In genomic region chr17:38733315-38734234, GRCh38 we compare ENCODE assay signal across 9 cellular contexts. TPM values are rescaled to one million over a fixed set of nuclear protein-coding genes. Genes with fewer than 3 reads are reported as not detected.
DNase-seq lines count a peak whose midpoint lies in the region; ATAC-seq and TF ChIP-seq lines count a peak whose summit lies in the region.
"Had no signal": no experiment of that assay in that cellular context is flagged by ENCODE, and none has a peak within 500 bp of the region (broad histone marks: within the 10 kb centered on the region; RNA-seq: fewer than 3 reads in every experiment).

No MANE protein-coding gene starts in this region.

- H3K4me3 ChIP-seq in CD8-positive, alpha-beta memory T cell (ENCODE audit: low read length): no peak overlapping the region
- no peak overlapping the region for H3K4me3 ChIP-seq in HEK293 (ENCODE audit: low read depth, low read length)
- no peak overlapping the region for H3K4me3 ChIP-seq in naive thymus-derived CD4-positive, alpha-beta T cell (ENCODE audit: low read length)
- H3K4me3 ChIP-seq in ovary: no peak overlapping the region

- peaks cover 35% of the 10 kb centered on the region for H3K4me1 ChIP-seq in CD8-positive, alpha-beta memory T cell (ENCODE audit: insufficient read depth, low read length)
- H3K4me1 ChIP-seq in HEK293 (ENCODE audit: control insufficient read depth, insufficient read depth, low read length) (peaks cover 5% of the 10 kb centered on the region), ovary (ENCODE audit: insufficient read depth) (peaks cover 8% of the 10 kb centered on the region)
- peaks cover 27 to 29% of the 10 kb centered on the region in 2 donors for H3K4me1 ChIP-seq in naive thymus-derived CD4-positive, alpha-beta T cell (ENCODE audit: control insufficient read depth in 2 of 2, insufficient read depth in 2 of 2, low read length in 2 of 2)

- no peaks in the 10 kb centered on the region for H3K27me3 ChIP-seq in CD8-positive, alpha-beta memory T cell (ENCODE audit: insufficient read depth, low read length, poor library complexity, severe bottlenecking)
- no peaks in the 10 kb centered on the region for H3K27me3 ChIP-seq in naive thymus-derived CD4-positive, alpha-beta T cell (ENCODE audit: control insufficient read depth in 2 of 2, insufficient read depth in 2 of 2, low read length in 2 of 2)
- no peaks in the 10 kb centered on the region for H3K27me3 ChIP-seq in ovary

- TF ChIP-seq POLR2A in ovary (IDR thresholded peaks at IDR 0.05): no peak

- CTCF ChIA-PET in CD8-positive, alpha-beta memory T cell (lab: Charles Lee): interaction anchor here (0.8 to 5.4 kb wide), 11 partner anchors 12 to 438 kb away, joined by 3 to 140 read pairs (median 11); partner anchors contain the start of genes EPOP and PCGF2
- CTCF ChIA-PET in HEK293 (lab: Yijun Ruan, JAX): interaction anchor here (0.7 to 3.7 kb wide), 12 partner anchors 11 to 1805 kb away, joined by 3 to 60 read pairs (median 8); partner anchors contain the start of gene EPOP
- CTCF ChIA-PET in naive thymus-derived CD4-positive, alpha-beta T cell (lab: Charles Lee): interaction anchor here (1.3 to 5.7 kb wide), 5 partner anchors 17 to 67 kb away, joined by 3 to 78 read pairs (median 6); partner anchors contain the start of gene EPOP

- H3K36me3 Mint-ChIP-seq in CD8-positive, alpha-beta memory T cell: peaks cover 0 to 16% (median 2%) of the 10 kb centered on the region in 3 donors
- H3K36me3 Mint-ChIP-seq in naive thymus-derived CD4-positive, alpha-beta T cell: peaks cover 0 to 8% (median 0%) of the 10 kb centered on the region in 5 donors

- 64 to 73% (median 69%) methylated on average over 14 of the region's 14 CpGs for WGBS in ovary, 3 donors

- peaks cover 48 to 62% (median 52%) of the 10 kb centered on the region in 3 donors for H3K4me1 Mint-ChIP-seq in CD8-positive, alpha-beta memory T cell
- peaks cover 27 to 62% (median 57%) of the 10 kb centered on the region in 7 donors for H3K4me1 Mint-ChIP-seq in naive thymus-derived CD4-positive, alpha-beta T cell

- intact Hi-C loops in naive thymus-derived CD4-positive, alpha-beta T cell (cut with micrococcal nuclease): loop anchor here in 1 of 2 donors (1.0 kb wide), 1 partner anchor 19 kb away; the partner anchor contains the start of gene PSMB3
- intact Hi-C loops in ovary (cut with DNase I): loop anchor here in 1 of 4 donors (5.0 kb wide), 1 partner anchor 41 kb away; no protein-coding TSS in a partner anchor

- no peaks in the 10 kb centered on the region for H3K9me3 ChIP-seq in CD8-positive, alpha-beta memory T cell (ENCODE audit: low read length)
- H3K9me3 ChIP-seq in HEK293 (ENCODE audit: control insufficient read depth, insufficient read depth, low read depth, low read length): no peaks in the 10 kb centered on the region
- no peaks in the 10 kb centered on the region for H3K9me3 ChIP-seq in naive thymus-derived CD4-positive, alpha-beta T cell (ENCODE audit: control insufficient read depth in 2 of 3, low read length in 3 of 3)
- no peaks in the 10 kb centered on the region for H3K9me3 ChIP-seq in ovary

- peak in 1 of 5 donors; percentile 29 for DNase-seq in CD8-positive, alpha-beta memory T cell
- peak; percentile 39 for DNase-seq in activated naive CD4-positive, alpha-beta T cell treated with anti-CD3 and anti-CD28 coated beads, Interleukin-2, amount 50 U/mL, for 16 hours
- peak in 3 of 9 donors; percentile 34 to 37 (median 36) for DNase-seq in naive thymus-derived CD4-positive, alpha-beta T cell
- DNase-seq in KG1 (lab: John Stamatoyannopoulos, UW): no peak
- no peak for DNase-seq in NCI-H2196 treated with DMSO at 0.1 percent for 48 hours (lab: John Stamatoyannopoulos, UW; ENCODE audit: unreplicated experiment)
- no peak for DNase-seq in cerebellar nuclear complex (lab: John Stamatoyannopoulos, UW)
- DNase-seq in ovary: no peak
- DNase-seq: cortex of kidney had no signal

- TF ChIP-seq CTCF in HEK293 (tag by site-specific recombination; IDR thresholded peaks at IDR 0.05) (0 out of 2 replicates have a peak, but pooled peaks have one; percentile 37), ovary (IDR thresholded peaks at IDR 0.05) (no peak)

- ATAC-seq in naive thymus-derived CD4-positive, alpha-beta T cell: no peak

- no peaks in the 10 kb centered on the region for H3K9me3 Mint-ChIP-seq in CD8-positive, alpha-beta memory T cell
- H3K9me3 Mint-ChIP-seq in naive thymus-derived CD4-positive, alpha-beta T cell: peaks cover 0 to 10% (median 0%) of the 10 kb centered on the region in 11 donors

- H3K27ac Mint-ChIP-seq in CD8-positive, alpha-beta memory T cell: peak overlapping the region in 7 of 8 donors; percentile 52 to 99 (median 82)
- H3K27ac Mint-ChIP-seq in naive thymus-derived CD4-positive, alpha-beta T cell: peak overlapping the region in 7 of 9 donors; percentile 30 to 93 (median 76)

- peak overlapping the region in 1 of 7 donors; percentile 38 for H3K4me3 Mint-ChIP-seq in CD8-positive, alpha-beta memory T cell
- H3K4me3 Mint-ChIP-seq in naive thymus-derived CD4-positive, alpha-beta T cell: peak overlapping the region in 2 of 10 donors; percentile 3 to 55

- H3K27me3 Mint-ChIP-seq in CD8-positive, alpha-beta memory T cell: no peaks in the 10 kb centered on the region
- peaks cover 0 to 2% (median 0%) of the 10 kb centered on the region in 5 donors for H3K27me3 Mint-ChIP-seq in naive thymus-derived CD4-positive, alpha-beta T cell

- no peak for TF ChIP-seq EP300 in ovary (IDR thresholded peaks at IDR 0.05)

- no peak overlapping the region for H3K27ac ChIP-seq in CD8-positive, alpha-beta memory T cell (ENCODE audit: low read depth, low read length)
- H3K27ac ChIP-seq in HEK293 (ENCODE audit: extremely low read depth, low read depth, low read length) (no peak overlapping the region; the same call in 1 of the 2 replicates), ovary (no peak overlapping the region)
- no peak overlapping the region for H3K27ac ChIP-seq in naive thymus-derived CD4-positive, alpha-beta T cell (ENCODE audit: low read depth, low read length)

- POLR2A ChIA-PET in CD8-positive, alpha-beta memory T cell (lab: Charles Lee): interaction anchor here (1.2 kb wide), 1 partner anchor 28 kb away, joined by 5 read pairs; the partner anchor contains the start of gene MLLT6
- POLR2A ChIA-PET in HEK293 (lab: Yijun Ruan, JAX): interaction anchor here (0.5 to 1.7 kb wide), 3 partner anchors 12 to 269 kb away, joined by 3 to 6 read pairs (median 3); no protein-coding TSS in a partner anchor
- POLR2A ChIA-PET in naive thymus-derived CD4-positive, alpha-beta T cell (lab: Charles Lee): interaction anchor here (1.5 to 2.6 kb wide), 4 partner anchors 27 to 61 kb away, joined by 3 to 11 read pairs (median 6); partner anchors contain the start of gene MLLT6

- H3K36me3 ChIP-seq in CD8-positive, alpha-beta memory T cell (ENCODE audit: insufficient read depth, low read length): no peaks in the 10 kb centered on the region
- H3K36me3 ChIP-seq in HEK293 (ENCODE audit: control insufficient read depth in 2 of 2, insufficient read depth in 1 of 2, low read length in 2 of 2) (peaks cover 23 to 70% of the 10 kb centered on the region in 2 experiments), ovary (no peaks in the 10 kb centered on the region)
- H3K36me3 ChIP-seq in naive thymus-derived CD4-positive, alpha-beta T cell (ENCODE audit: control insufficient read depth in 2 of 3, insufficient read depth in 3 of 3, low read length in 3 of 3): peaks cover 0 to 10% (median 0%) of the 10 kb centered on the region in 3 experiments

TF ChIP-seq in HEK293, 187 proteins besides CTCF, POLR2A, EP300 and RAD21 (continues in another document):
- TF ChIP-seq ZNF791 (tag by site-specific recombination; IDR thresholded peaks at IDR 0.05): no peak
- TF ChIP-seq ZSCAN16 (tag by site-specific recombination; IDR thresholded peaks at IDR 0.05): no peak
- no peak for TF ChIP-seq ZNF341 (tag by site-specific recombination; IDR thresholded peaks at IDR 0.05; ENCODE audit: low read depth)
- no peak for TF ChIP-seq ZNF600 (tag by site-specific recombination; IDR thresholded peaks at IDR 0.05)

RNA-seq across cellular contexts. Expression of gene CISD3, which starts 3.4 kb away (rescaled TPM):
- 10 to 100 TPM; 58.2 to 59.6 TPM for total RNA-seq in CD8-positive, alpha-beta memory T cell
- polyA plus RNA-seq in CD8-positive, alpha-beta memory T cell: 73.4 TPM
- 10 to 100 TPM in 3 of 5 experiments, 1 to 10 TPM in 2; 8.0 to 39.6 (median 12.9) TPM for total RNA-seq in naive thymus-derived CD4-positive, alpha-beta T cell
- polyA plus RNA-seq in naive thymus-derived CD4-positive, alpha-beta T cell: 10 to 100 TPM; 33.0 to 39.0 TPM
- 10 to 100 TPM in 5 of 7 donors, 1 to 10 TPM in 2; 6.2 to 31.1 (median 24.4) TPM for total RNA-seq in ovary
- polyA plus RNA-seq in ovary: 10 to 100 TPM in 1 of 2 donors, 1 to 10 TPM in 1; 6.6 to 18.4 TPM

RNA-seq across cellular contexts. Expression of gene PCGF2, which starts 14.6 kb away (rescaled TPM):
- total RNA-seq in CD8-positive, alpha-beta memory T cell: under 1 TPM; 0.72 to 0.89 TPM
- polyA plus RNA-seq in CD8-positive, alpha-beta memory T cell: 0.09 TPM
- total RNA-seq in naive thymus-derived CD4-positive, alpha-beta T cell: 1 to 10 TPM in 1 of 5 experiments, under 1 TPM in 1, not detected in 3; 0.34 to 2.7 TPM
- polyA plus RNA-seq in naive thymus-derived CD4-positive, alpha-beta T cell: under 1 TPM in 1 of 2 donors, not detected in 1; 0.09 TPM
- 10 to 100 TPM in 6 of 7 donors, 1 to 10 TPM in 1; 7.4 to 92.7 (median 63.4) TPM for total RNA-seq in ovary
- polyA plus RNA-seq in ovary: 10 to 100 TPM; 21.5 to 27.2 TPM

RNA-seq across cellular contexts. Expression of gene PSMB3, which starts 19.0 kb away (rescaled TPM):
- total RNA-seq in CD8-positive, alpha-beta memory T cell: 100 to 1,000 TPM; 317 to 323 TPM
- polyA plus RNA-seq in CD8-positive, alpha-beta memory T cell: 431 TPM
- 100 to 1,000 TPM in 2 of 5 experiments, 10 to 100 TPM in 3; 60.8 to 287 (median 92.1) TPM for total RNA-seq in naive thymus-derived CD4-positive, alpha-beta T cell
- 100 to 1,000 TPM; 382 to 410 TPM for polyA plus RNA-seq in naive thymus-derived CD4-positive, alpha-beta T cell
- 100 to 1,000 TPM in 3 of 7 donors, 10 to 100 TPM in 4; 77.0 to 145 (median 82.0) TPM for total RNA-seq in ovary
- polyA plus RNA-seq in ovary: 100 to 1,000 TPM; 106 to 138 TPM

RNA-seq across cellular contexts. Expression of gene MLLT6, which starts 28.5 kb away (rescaled TPM):
- total RNA-seq in CD8-positive, alpha-beta memory T cell: 100 to 1,000 TPM; 197 to 202 TPM
- 15.9 TPM for polyA plus RNA-seq in CD8-positive, alpha-beta memory T cell
- total RNA-seq in naive thymus-derived CD4-positive, alpha-beta T cell: 100 to 1,000 TPM; 287 to 533 (median 384) TPM
- polyA plus RNA-seq in naive thymus-derived CD4-positive, alpha-beta T cell: 10 to 100 TPM; 10.2 to 11.7 TPM
- total RNA-seq in ovary: 100 to 1,000 TPM in 5 of 7 donors, 10 to 100 TPM in 2; 73.2 to 278 (median 183) TPM
- 10 to 100 TPM; 52.3 to 99.4 TPM for polyA plus RNA-seq in ovary

RNA-seq across cellular contexts. Expression of gene EPOP, which starts 58.8 kb away (rescaled TPM):
- 10 to 100 TPM; 47.0 to 50.0 TPM for total RNA-seq in CD8-positive, alpha-beta memory T cell
- 0.10 TPM for polyA plus RNA-seq in CD8-positive, alpha-beta memory T cell
- total RNA-seq in naive thymus-derived CD4-positive, alpha-beta T cell: 10 to 100 TPM in 1 of 5 experiments, under 1 TPM in 4; 0.19 to 13.4 (median 0.34) TPM
- not detected for polyA plus RNA-seq in naive thymus-derived CD4-positive, alpha-beta T cell
- 1 to 10 TPM in 3 of 7 donors, under 1 TPM in 4; 0.83 to 1.7 (median 0.86) TPM for total RNA-seq in ovary
- under 1 TPM; 0.50 to 0.61 TPM for polyA plus RNA-seq in ovary
